In genomic region chr7:40299097-40299496, GRCh38 we compare ENCODE assay signal across 13 cellular contexts.
DNase-seq lines count a peak whose midpoint lies in the region; ATAC-seq, FAIRE-seq and TF ChIP-seq lines count a peak whose summit lies in the region.
"Had no signal": no experiment of that assay in that cellular context is flagged by ENCODE, and none has a peak within 500 bp of the region (broad histone marks: within the 10 kb centered on the region; RNA-seq: fewer than 3 reads in every experiment).

No MANE protein-coding gene starts in this region.

- H3K9me3 ChIP-seq in small intestine (ENCODE audit: control insufficient read depth, low read depth): no peaks in the 10 kb centered on the region
- H3K9me3 ChIP-seq: tibial nerve had no signal

- H3K27ac ChIP-seq in small intestine (ENCODE audit: low read depth in 1 of 2, low read length in 1 of 2): no peak overlapping the region
- H3K27ac ChIP-seq: tibial nerve had no signal

- no peak for TF ChIP-seq CTCF in foreskin fibroblast (IDR thresholded peaks at IDR 0.05; ENCODE audit: low read depth, low read length)

- no peaks in the 10 kb centered on the region for H3K4me1 ChIP-seq in small intestine (ENCODE audit: control insufficient read depth in 2 of 2, insufficient read depth in 1 of 2, low read depth in 1 of 2, low read length in 1 of 2)
- H3K4me1 ChIP-seq: tibial nerve had no signal

- no peaks in the 10 kb centered on the region for H3K27me3 ChIP-seq in small intestine (ENCODE audit: control insufficient read depth in 2 of 2, insufficient read depth in 2 of 2, low read length in 2 of 2)
- H3K27me3 ChIP-seq: tibial nerve had no signal

- H3K4me3 ChIP-seq in foreskin fibroblast (ENCODE audit: low read depth in 1 of 2, low read length in 2 of 2) (no peak overlapping the region), small intestine (ENCODE audit: low read depth in 1 of 2, low read length in 2 of 2) (no peak overlapping the region)
- H3K4me3 ChIP-seq: tibial nerve had no signal

- peaks cover 0 to 7% of the 10 kb centered on the region in 2 donors for H3K27me3 Mint-ChIP-seq in natural killer cell treated with Interleukin-12 subunit alpha and Interleukin-12 subunit beta and Interleukin-15 and Interleukin-18, amount 100 ng/mL, for 72 hours

- FAIRE-seq in RCC 7860 (lab: Jason Lieb, UNC) (peak; percentile 95), small intestine (lab: Jason Lieb, UNC) (no peak)

- DNase-seq in AG20443 (ENCODE audit: low spot score): peak; percentile 68
- peak; percentile 92 for DNase-seq in RCC 7860 (ENCODE audit: low spot score)
- DNase-seq in foreskin fibroblast: peak; percentile 83 to 85
- no peak for DNase-seq in NCI-H2107 treated with DMSO at 0.1 percent for 48 hours (lab: John Stamatoyannopoulos, UW; ENCODE audit: unreplicated experiment)
- DNase-seq in small intestine: no peak
- no peak for DNase-seq in natural killer cell treated with Interleukin-12 subunit alpha and Interleukin-12 subunit beta and Interleukin-15 and Interleukin-18, amount 100 ng/mL, for 72 hours (ENCODE audit: low spot score)
- DNase-seq: activated CD4-positive, alpha-beta T cell treated with anti-CD3 and anti-CD28 coated beads, Interleukin-2, amount 50 U/mL, for 4 hours; NCI-H446 treated with DMSO at 0.1 percent for 48 hours had no signal

- 60 to 85% (median 80%) methylated on average over 4 of the region's 4 CpGs for WGBS in small intestine, 3 donors

- H3K4me3 Mint-ChIP-seq in natural killer cell treated with Interleukin-12 subunit alpha and Interleukin-12 subunit beta and Interleukin-15 and Interleukin-18, amount 100 ng/mL, for 72 hours: no peak overlapping the region

- no peaks in the 10 kb centered on the region for H3K36me3 Mint-ChIP-seq in natural killer cell treated with Interleukin-12 subunit alpha and Interleukin-12 subunit beta and Interleukin-15 and Interleukin-18, amount 100 ng/mL, for 72 hours

- H3K9me3 Mint-ChIP-seq in natural killer cell treated with Interleukin-12 subunit alpha and Interleukin-12 subunit beta and Interleukin-15 and Interleukin-18, amount 100 ng/mL, for 72 hours: no peaks in the 10 kb centered on the region

- H3K27ac Mint-ChIP-seq in natural killer cell treated with Interleukin-12 subunit alpha and Interleukin-12 subunit beta and Interleukin-15 and Interleukin-18, amount 100 ng/mL, for 72 hours: no peak overlapping the region

- no peaks in the 10 kb centered on the region for H3K4me1 Mint-ChIP-seq in natural killer cell treated with Interleukin-12 subunit alpha and Interleukin-12 subunit beta and Interleukin-15 and Interleukin-18, amount 100 ng/mL, for 72 hours (ENCODE audit: low read depth in 2 of 2)

- no peaks in the 10 kb centered on the region for H3K36me3 ChIP-seq in small intestine (ENCODE audit: control insufficient read depth in 2 of 2, insufficient read depth in 2 of 2, low read length in 2 of 2)

- ATAC-seq in GM21576 (IDR thresholded peaks at IDR 0.05; ENCODE audit: unreplicated experiment) (peak; percentile 62), HG03025 (IDR thresholded peaks at IDR 0.05; ENCODE audit: low FRiP score, unreplicated experiment) (no peak)
- ATAC-seq in natural killer cell treated with Interleukin-12 subunit alpha and Interleukin-12 subunit beta and Interleukin-15 and Interleukin-18, amount 100 ng/mL, for 72 hours: no peak
- ATAC-seq: esophagus mucosa, sciatic nerve had no signal

Comparison
In these comparisons a context has a peak if more than half of its experiments do, and no peak if none do; other contexts are left out.
1. DNase-seq: peak in AG20443 (single experiment), RCC 7860 (single experiment) and foreskin fibroblast (2 of 2); none in NCI-H2107 treated with DMSO at 0.1 percent for 48 hours (single experiment), small intestine (single experiment) and natural killer cell treated with Interleukin-12 subunit alpha and Interleukin-12 subunit beta and Interleukin-15 and Interleukin-18, amount 100 ng/mL, for 72 hours (single experiment).